Comparison of ENCODE assay signal across 26 cellular contexts in the genomic region with DNA sequence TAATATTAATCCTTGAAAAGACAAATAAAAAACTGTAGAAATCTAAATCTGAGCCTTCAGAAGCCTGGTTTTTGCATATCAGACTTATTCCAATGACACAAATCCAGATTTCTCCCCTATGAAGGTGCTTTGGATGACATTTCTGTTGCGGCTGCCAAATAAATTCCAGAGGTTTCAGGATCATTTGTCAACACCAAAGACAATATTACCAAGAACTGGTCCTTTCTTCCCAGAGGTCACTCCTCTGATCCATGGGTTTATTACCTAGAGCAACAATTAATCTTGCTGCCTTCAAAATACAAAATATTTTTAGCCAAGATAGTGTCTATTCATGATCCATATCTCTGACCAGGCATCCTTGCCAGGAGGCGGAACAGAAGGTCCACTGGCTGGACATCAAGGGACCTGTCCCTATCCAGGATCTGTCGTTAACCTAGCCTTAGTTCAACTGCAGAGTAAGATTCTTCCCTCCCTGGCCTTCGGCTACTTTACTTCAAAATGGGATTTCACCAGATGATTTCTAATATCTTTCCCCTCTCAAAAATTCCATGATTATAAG.
"Had no signal": no experiment of that assay in that cellular context is flagged by ENCODE, and none has a peak within 500 bp of the region (broad histone marks: within the 10 kb centered on the region; RNA-seq: fewer than 3 reads in every experiment).

No MANE protein-coding gene starts in this region.

- H3K27ac Mint-ChIP-seq: immature natural killer cell; natural killer cell treated with Interleukin-12 subunit alpha and Interleukin-12 subunit beta and Interleukin-15 and Interleukin-18, amount 100 ng/mL, for 72 hours; neural progenitor cell; stimulated activated memory B cell treated with anti-CD40 and anti-IgM and Interleukin-4, amounts not matched to agents 10 μg/mL and 1 μg/mL and 100 μg/mL, for 72 hours; stimulated activated naive CD8-positive, alpha-beta T cell treated with anti-CD3 and anti-CD28 coated beads, Interleukin-15, Interleukin-2, amounts not matched to agents 100 ng/mL and 50 ng/mL, for 24 hours had no signal

- H3K36me3 Mint-ChIP-seq: immature natural killer cell; natural killer cell treated with Interleukin-12 subunit alpha and Interleukin-12 subunit beta and Interleukin-15 and Interleukin-18, amount 100 ng/mL, for 72 hours; stimulated activated memory B cell treated with anti-CD40 and anti-IgM and Interleukin-4, amounts not matched to agents 10 μg/mL and 1 μg/mL and 100 μg/mL, for 72 hours had no signal

- H3K9ac ChIP-seq: neural progenitor cell had no signal

- H3K36me3 ChIP-seq: esophagus squamous epithelium, gastroesophageal sphincter, left ventricle myocardium inferior, lower lobe of right lung, neural progenitor cell, pancreas, spleen, tibial nerve, upper lobe of right lung, vagina had no signal

- H3K27me3 ChIP-seq: testis, vagina had no signal

- H2AFZ ChIP-seq: neural progenitor cell had no signal

- H3K4me3 ChIP-seq: esophagus squamous epithelium, gastroesophageal sphincter, left ventricle myocardium inferior, lower lobe of right lung, neural progenitor cell, pancreas, psoas muscle, spleen, testis, tibial nerve, upper lobe of right lung, vagina had no signal

- H3K27ac ChIP-seq: esophagus squamous epithelium, gastroesophageal sphincter, left ventricle myocardium inferior, lower lobe of right lung, neural progenitor cell, pancreas, psoas muscle, spleen, testis, upper lobe of right lung, vagina had no signal

- H3K4me2 ChIP-seq: neural progenitor cell had no signal

- H3K4me1 Mint-ChIP-seq: neural progenitor cell had no signal

- H3K9me3 Mint-ChIP-seq: neural progenitor cell; stimulated activated memory B cell treated with anti-CD40 and anti-IgM and Interleukin-4, amounts not matched to agents 10 μg/mL and 1 μg/mL and 100 μg/mL, for 72 hours; stimulated activated naive CD8-positive, alpha-beta T cell treated with anti-CD3 and anti-CD28 coated beads, Interleukin-15, Interleukin-2, amounts not matched to agents 100 ng/mL and 50 ng/mL, for 24 hours had no signal

- ATAC-seq: gastroesophageal sphincter; lower lobe of right lung; natural killer cell treated with Interleukin-12 subunit alpha and Interleukin-12 subunit beta and Interleukin-15 and Interleukin-18, amount 100 ng/mL, for 72 hours; pancreas; psoas muscle; sciatic nerve; stimulated activated memory B cell treated with anti-CD40 and anti-IgM and Interleukin-4, amounts not matched to agents 10 μg/mL and 1 μg/mL and 100 μg/mL, for 72 hours; upper lobe of right lung had no signal

- DNase-seq: dermis blood vessel endothelial cell; esophagus squamous epithelium; foreskin fibroblast; immature natural killer cell; left ventricle myocardium inferior; lower lobe of right lung; mesenchymal stem cell; midbrain; occipital lobe; pancreas; psoas muscle; retina; spleen; stimulated activated CD4-positive, alpha-beta T cell treated with anti-CD3 and anti-CD28 coated beads, Interleukin-15, amount 100 ng/mL, for 24 hours; stimulated activated CD4-positive, alpha-beta T cell treated with anti-CD3 and anti-CD28 coated beads, Interleukin-1b, Interleukin-23, amount 100 ng/mL, for 48 hours; stimulated activated CD4-positive, alpha-beta T cell treated with anti-CD3 and anti-CD28 coated beads, Interleukin-4, amount 100 ng/mL, for 24 hours; testis; upper lobe of right lung had no signal

- H3K4me3 Mint-ChIP-seq: immature natural killer cell; natural killer cell treated with Interleukin-12 subunit alpha and Interleukin-12 subunit beta and Interleukin-15 and Interleukin-18, amount 100 ng/mL, for 72 hours; neural progenitor cell; stimulated activated memory B cell treated with anti-CD40 and anti-IgM and Interleukin-4, amounts not matched to agents 10 μg/mL and 1 μg/mL and 100 μg/mL, for 72 hours; stimulated activated naive CD8-positive, alpha-beta T cell treated with anti-CD3 and anti-CD28 coated beads, Interleukin-15, Interleukin-2, amounts not matched to agents 100 ng/mL and 50 ng/mL, for 24 hours had no signal

- H3K9me3 ChIP-seq: esophagus squamous epithelium, gastroesophageal sphincter, left ventricle myocardium inferior, lower lobe of right lung, pancreas, psoas muscle, spleen, testis, tibial nerve, upper lobe of right lung, vagina had no signal
